Comparison of ENCODE assay signal across 1 cellular context in genomic region chr9:98047002-98047401, GRCh38.
TF ChIP-seq lines count a peak whose summit lies in the region.

No MANE protein-coding gene starts in this region.

TF ChIP-seq in K562, 482 proteins besides CTCF, POLR2A, EP300 and RAD21 (continued from another document):
- TF ChIP-seq SIN3A (IDR thresholded peaks at IDR 0.05; ENCODE audit: borderline replicate concordance in 2 of 2, control insufficient read depth in 1 of 2, low read depth in 2 of 2, low read length in 2 of 2) (no peak), MBD1 (CRISPR knock-in tag; IDR thresholded peaks at IDR 0.05) (no peak), NCOA2 (IDR thresholded peaks at IDR 0.05; ENCODE audit: partially characterized antibody in 2 of 2) (no peak), ZNF780A (CRISPR knock-in tag; IDR thresholded peaks at IDR 0.05) (no peak), ESRRB (CRISPR knock-in tag; IDR thresholded peaks at IDR 0.05; ENCODE audit: borderline replicate concordance) (no peak), CREM (IDR thresholded peaks at IDR 0.05; ENCODE audit: low read depth) (no peak), NONO (IDR thresholded peaks at IDR 0.05; ENCODE audit: low read depth in 2 of 2, low read length in 1 of 2) (peak in 1 of 2 experiments; percentile 66; a peak in 1 of 4 replicates), FOXP4 (CRISPR knock-in tag; IDR thresholded peaks at IDR 0.05; ENCODE audit: borderline replicate concordance) (no peak), TEAD4 (IDR thresholded peaks at IDR 0.05; ENCODE audit: low read length) (peak; percentile 7; the same call in 1 of the 2 replicates), TEAD4 (CRISPR knock-in tag; IDR thresholded peaks at IDR 0.05; ENCODE audit: borderline replicate concordance) (no peak), POU5F1 (IDR thresholded peaks at IDR 0.05; ENCODE audit: borderline replicate concordance, low read depth, low read length, partially characterized antibody) (no peak), ZFP36 (IDR thresholded peaks at IDR 0.05; ENCODE audit: low read depth, low read length, partially characterized antibody) (peak; percentile 80), RBM14 (IDR thresholded peaks at IDR 0.05; ENCODE audit: borderline replicate concordance, insufficient read depth, low read depth, low read length) (no peak), MEF2A (IDR thresholded peaks at IDR 0.05; ENCODE audit: control insufficient read depth, low read depth, low read length) (no peak), YY1 (IDR thresholded peaks at IDR 0.05; ENCODE audit: borderline replicate concordance in 1 of 3, control insufficient read depth in 1 of 3, extremely low read depth in 1 of 3, insufficient read depth in 3 of 3, insufficient read length in 1 of 3, insufficient replicate concordance in 2 of 3, low read depth in 1 of 3, low read length in 2 of 3) (peak in 1 of 3 experiments; percentile 48), PHTF2 (CRISPR knock-in tag; IDR thresholded peaks at IDR 0.05) (no peak), CHCHD3 (CRISPR knock-in tag; IDR thresholded peaks at IDR 0.05) (no peak), CHD2 (IDR thresholded peaks at IDR 0.05; ENCODE audit: low read depth, low read length) (peak; percentile 87), PHF21A (IDR thresholded peaks at IDR 0.05; ENCODE audit: borderline replicate concordance, low read depth) (no peak), PYGO2 (tag; IDR thresholded peaks at IDR 0.05) (no peak), POLR2H (tag; IDR thresholded peaks at IDR 0.05; ENCODE audit: low read depth) (peak; percentile 85), SNAPC5 (CRISPR knock-in tag; IDR thresholded peaks at IDR 0.05) (no peak), CBX2 (IDR thresholded peaks at IDR 0.05; ENCODE audit: insufficient read depth, low read length, poor library complexity, severe bottlenecking) (no peak), BDP1 (IDR thresholded peaks at IDR 0.05; ENCODE audit: insufficient read depth, insufficient read length) (no peak), NCOA6 (IDR thresholded peaks at IDR 0.05) (no peak), HDAC1 (IDR thresholded peaks at IDR 0.05) (0 out of 4 replicates have a peak, but pooled peaks of 1 of the 2 experiments have one; percentile 18), ELK1 (CRISPR knock-in tag; IDR thresholded peaks at IDR 0.05) (no peak)
TF ChIP-seq in K562: peak in this region for 39.
